ENCODE assay signal across 15 cellular contexts in the genomic region with DNA sequence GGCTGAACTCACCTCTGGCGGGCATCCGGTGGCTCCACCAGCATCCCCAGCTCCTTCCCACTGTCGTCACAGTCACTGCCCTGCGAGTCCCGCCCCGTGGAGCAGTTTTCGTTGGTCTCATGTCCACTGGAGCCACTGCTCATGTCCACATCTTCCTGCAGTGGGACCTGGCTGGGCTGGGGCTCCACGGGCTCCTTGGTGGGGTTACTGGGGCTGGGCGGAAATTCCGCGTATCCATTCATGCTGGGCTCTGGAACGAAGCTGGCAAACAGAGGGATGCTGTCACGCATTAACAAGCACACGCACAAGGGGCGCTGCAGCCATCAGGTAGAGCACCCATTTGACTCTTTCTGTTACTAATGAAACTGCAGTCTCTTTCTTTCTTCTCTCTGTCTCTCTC. TPM values are rescaled to one million over a fixed set of nuclear protein-coding genes. Genes with fewer than 3 reads are reported as not detected.
DNase-seq lines count a peak whose midpoint lies in the region; ATAC-seq and TF ChIP-seq lines count a peak whose summit lies in the region.
"Had no signal": no experiment of that assay in that cellular context is flagged by ENCODE, and none has a peak within 500 bp of the region (broad histone marks: within the 10 kb centered on the region; RNA-seq: fewer than 3 reads in every experiment).

No MANE protein-coding gene starts in this region.

- no peak overlapping the region for H4K91ac ChIP-seq in H9 (ENCODE audit: insufficient read length, low read depth, low read length)

- H3K9me3 ChIP-seq in H9 (ENCODE audit: control insufficient read depth, low read depth, low read length) (no peaks in the 10 kb centered on the region), mucosa of descending colon (no peaks in the 10 kb centered on the region)
- H3K9me3 ChIP-seq: gastrocnemius medialis, SK-N-SH had no signal

- H3K14ac ChIP-seq in H9 (ENCODE audit: insufficient read depth, low read length), result no peak overlapping the region

- H3T11ph ChIP-seq in H9 (ENCODE audit: low read length), result no peak overlapping the region

- DNase-seq in CD14-positive monocyte (ENCODE audit: low spot score) (peak; percentile 17), H9 (peak; percentile 68), chondrocyte (ENCODE audit: low spot score) (no peak), mucosa of descending colon (peak in 2 of 3 donors; percentile 29 to 45), glomerular visceral epithelial cell (ENCODE audit: extremely low spot score) (no peak), endothelial cell (ENCODE audit: low spot score) (no peak), AML-193 (lab: John Stamatoyannopoulos, UW) (no peak)
- DNase-seq: activated CD8-positive, alpha-beta memory T cell treated with anti-CD3 and anti-CD28 coated beads for 24 hours; activated effector memory CD4-positive, alpha-beta T cell treated with anti-CD3 and anti-CD28 coated beads, Interleukin-2, amount 50 U/mL, for 16 hours; gastrocnemius medialis; HCEC 1CT; naive thymus-derived CD8-positive, alpha-beta T cell; NCI-H2029 treated with DMSO at 0.1 percent for 48 hours; SK-N-SH; stimulated activated naive CD8-positive, alpha-beta T cell treated with anti-CD3 and anti-CD28 coated beads, Interleukin-15, Interleukin-2, amounts not matched to agents 100 U/mL and 50 U/mL, for 24 hours had no signal

- H2AK5ac ChIP-seq in H9 (ENCODE audit: insufficient read length, low read length), result no peak overlapping the region

- no peak overlapping the region for H3K27ac ChIP-seq in H9 (ENCODE audit: insufficient read length, low read depth, low read length)

- ATAC-seq in mucosa of descending colon, result no peak
- ATAC-seq: gastrocnemius medialis; naive thymus-derived CD8-positive, alpha-beta T cell; stimulated activated naive CD8-positive, alpha-beta T cell treated with anti-CD3 and anti-CD28 coated beads, Interleukin-15, Interleukin-2, amounts not matched to agents 100 U/mL and 50 U/mL, for 24 hours had no signal

- H4K5ac ChIP-seq in H9 (ENCODE audit: insufficient read length, low read depth, low read length), result no peak overlapping the region

- H3K36me3 ChIP-seq in mucosa of descending colon (ENCODE audit: low read depth), result peaks cover 5% of the 10 kb centered on the region

- H3K27me3 Mint-ChIP-seq in CD14-positive monocyte (ENCODE audit: low read depth in 3 of 3), result no peaks in the 10 kb centered on the region
- H3K27me3 Mint-ChIP-seq in H9 (ENCODE audit: low read depth), result no peaks in the 10 kb centered on the region; the same call in 1 of the 2 replicates
- H3K27me3 Mint-ChIP-seq in chondrocyte (ENCODE audit: low read depth), result no peaks in the 10 kb centered on the region
- no peaks in the 10 kb centered on the region for H3K27me3 Mint-ChIP-seq in endothelial cell (ENCODE audit: unreplicated experiment)
- H3K27me3 Mint-ChIP-seq: naive thymus-derived CD8-positive, alpha-beta T cell had no signal

- H3K4ac ChIP-seq in H9 (ENCODE audit: low read depth, low read length), result no peak overlapping the region

- H3K4me3 Mint-ChIP-seq in CD14-positive monocyte, result no peak overlapping the region
- no peak overlapping the region for H3K4me3 Mint-ChIP-seq in H9
- no peak overlapping the region for H3K4me3 Mint-ChIP-seq in chondrocyte (ENCODE audit: unreplicated experiment)
- no peak overlapping the region for H3K4me3 Mint-ChIP-seq in endothelial cell (ENCODE audit: unreplicated experiment)
- H3K4me3 Mint-ChIP-seq: naive thymus-derived CD8-positive, alpha-beta T cell had no signal

- H3K9ac ChIP-seq in H9 (ENCODE audit: extremely low read depth, insufficient read length, low read length), result no peak overlapping the region
- H3K9ac ChIP-seq: SK-N-SH had no signal

- WGBS in H9 (ENCODE audit: extremely low coverage, insufficient read length, low lambda C conversion rate), result no CpG with 5 or more reads among the region's 15 CpGs

- no peak overlapping the region for H2BK120ac ChIP-seq in H9 (ENCODE audit: low read depth, low read length, poor library complexity, severe bottlenecking)

- no peak overlapping the region for H3K4me3 ChIP-seq in mucosa of descending colon
- H3K4me3 ChIP-seq: gastrocnemius medialis had no signal

- no peaks in the 10 kb centered on the region for H3K79me2 ChIP-seq in H9 (ENCODE audit: insufficient read depth, low read length)

- no peaks in the 10 kb centered on the region for H3K23me2 ChIP-seq in H9 (ENCODE audit: insufficient read length, low read depth, low read length, poor library complexity, severe bottlenecking)

- H3K36me3 Mint-ChIP-seq in CD14-positive monocyte (peaks cover 48 to 57% of the 10 kb centered on the region in 2 donors), H9 (ENCODE audit: insufficient read depth in 1 of 3, low read depth in 3 of 3) (peaks cover 3 to 25% (median 24%) of the 10 kb centered on the region in 3 experiments; a peak in 5 of 7 replicates), chondrocyte (ENCODE audit: low read depth) (peaks cover 7% of the 10 kb centered on the region), endothelial cell (ENCODE audit: low read depth, unreplicated experiment) (peaks cover 4% of the 10 kb centered on the region)

- no peak overlapping the region for H2AFZ ChIP-seq in H9 (ENCODE audit: low read length)

- no peaks in the 10 kb centered on the region; the same call in 1 of the 2 replicates for H3K4me1 ChIP-seq in H9 (ENCODE audit: insufficient read depth, low read length)
- peaks cover 44% of the 10 kb centered on the region for H3K4me1 ChIP-seq in mucosa of descending colon (ENCODE audit: low read depth)

- H3K27me3 ChIP-seq in H9 (ENCODE audit: insufficient read depth, low read length), result no peaks in the 10 kb centered on the region
- H3K27me3 ChIP-seq: gastrocnemius medialis had no signal

- H3K18ac ChIP-seq in H9 (ENCODE audit: insufficient read length, low read depth, low read length), result no peak overlapping the region

- H3K9me3 Mint-ChIP-seq in CD14-positive monocyte (peaks cover 0 to 3% (median 0%) of the 10 kb centered on the region in 7 donors), H9 (no peaks in the 10 kb centered on the region), chondrocyte (ENCODE audit: low read depth) (no peaks in the 10 kb centered on the region), endothelial cell (ENCODE audit: unreplicated experiment) (no peaks in the 10 kb centered on the region)
- H3K9me3 Mint-ChIP-seq: naive thymus-derived CD8-positive, alpha-beta T cell had no signal

- intact Hi-C loops in CD14-positive monocyte (cut with micrococcal nuclease), result no loop called here
- intact Hi-C loops in mucosa of descending colon (cut with DNase I, micrococcal nuclease), result no loop called here

- no peak overlapping the region for H3K23ac ChIP-seq in H9 (ENCODE audit: insufficient read length, low read depth, low read length)

- peaks cover 18% of the 10 kb centered on the region for H3K4me1 Mint-ChIP-seq in CD14-positive monocyte
- peaks cover 6 to 9% of the 10 kb centered on the region in 2 experiments; a peak in 2 of 4 replicates for H3K4me1 Mint-ChIP-seq in H9
- no peaks in the 10 kb centered on the region for H3K4me1 Mint-ChIP-seq in chondrocyte (ENCODE audit: low read depth)
- peaks cover 5% of the 10 kb centered on the region for H3K4me1 Mint-ChIP-seq in endothelial cell (ENCODE audit: unreplicated experiment)

- no peaks in the 10 kb centered on the region for H3K79me1 ChIP-seq in H9 (ENCODE audit: insufficient read depth, low read depth, low read length, poor library complexity, severe bottlenecking)

- TF ChIP-seq CTCF in CD14-positive monocyte (IDR thresholded peaks at IDR 0.05), result no peak
- TF ChIP-seq CTCF in H9 (conservative IDR thresholded peaks at IDR 0.05), result peak; percentile 65
- TF ChIP-seq CTCF in chondrocyte (IDR thresholded peaks at IDR 0.05), result peak; percentile 29
- no peak for TF ChIP-seq CTCF in mucosa of descending colon (IDR thresholded peaks at IDR 0.05)
- TF ChIP-seq CTCF in endothelial cell (IDR thresholded peaks at IDR 0.05; ENCODE audit: unreplicated experiment), result no peak

- H2BK15ac ChIP-seq in H9 (ENCODE audit: low read depth, low read length), result no peak overlapping the region

- H3K27ac Mint-ChIP-seq in CD14-positive monocyte (peak overlapping the region in 2 of 7 donors; percentile 51 to 87), H9 (peak overlapping the region in 1 of 3 experiments; percentile 79; a peak in 2 of 7 replicates), chondrocyte (ENCODE audit: unreplicated experiment) (no peak overlapping the region), endothelial cell (ENCODE audit: unreplicated experiment) (no peak overlapping the region)

- H2BK12ac ChIP-seq in H9 (ENCODE audit: insufficient read length, low read depth, low read length), result no peak overlapping the region

- H2BK20ac ChIP-seq in H9 (ENCODE audit: low read depth, low read length, poor library complexity, severe bottlenecking), result no peak overlapping the region

- no peak overlapping the region for H3K56ac ChIP-seq in H9 (ENCODE audit: insufficient read length, low read depth, low read length)

- H4K8ac ChIP-seq in H9 (replicated peaks; ENCODE audit: insufficient read length, low read depth, low read length), result no peak overlapping the region

- no peaks in the 10 kb centered on the region for H4K20me1 ChIP-seq in H9 (ENCODE audit: control insufficient read depth, insufficient read depth, insufficient read length)

- H2BK5ac ChIP-seq in H9 (ENCODE audit: insufficient read length, low read length), result no peak overlapping the region

- no peak overlapping the region for H3K4me2 ChIP-seq in H9 (ENCODE audit: insufficient read depth, insufficient read length, low read length)
- H3K4me2 ChIP-seq: SK-N-SH had no signal

RNA-seq across cellular contexts. Expression of gene PER2, which starts 10.7 kb away (rescaled TPM):
- polyA plus RNA-seq in CD14-positive monocyte, result 1 to 10 TPM; 1.6 to 3.1 TPM
- total RNA-seq in H9 (2021) (12.1 and 12.9 TPM in 2 replicates), chondrocyte (2.7 to 3.3 TPM (median 2.9 TPM) in 3 replicates), mucosa of descending colon (10 to 100 TPM; 22.6 to 26.8 (median 22.6) TPM), endothelial cell (ENCODE audit: unreplicated experiment) (5.5 TPM)

RNA-seq across cellular contexts. Expression of gene HES6, which starts 37.9 kb away (rescaled TPM):
- 1 to 10 TPM; 2.1 to 4.0 TPM for polyA plus RNA-seq in CD14-positive monocyte
- 27.1 and 27.7 TPM in 2 replicates for total RNA-seq in H9 (2021)
- 16.2 to 33.3 TPM (median 16.5 TPM) in 3 replicates for total RNA-seq in chondrocyte
- total RNA-seq in mucosa of descending colon, result 10 to 100 TPM; 21.9 to 63.5 (median 25.7) TPM
- 5.0 TPM for total RNA-seq in endothelial cell (ENCODE audit: unreplicated experiment)

RNA-seq across cellular contexts. Expression of gene TRAF3IP1, which starts 42.6 kb away (rescaled TPM):
- 1 to 10 TPM; 1.5 TPM for polyA plus RNA-seq in CD14-positive monocyte
- total RNA-seq in H9 (2021), result 12.9 and 16.4 TPM in 2 replicates
- 15.1 to 21.1 TPM (median 15.8 TPM) in 3 replicates for total RNA-seq in chondrocyte
- total RNA-seq in mucosa of descending colon, result 10 to 100 TPM; 13.3 to 37.5 (median 16.3) TPM
- total RNA-seq in endothelial cell (ENCODE audit: unreplicated experiment), result 17.1 TPM

Comparison
In these comparisons a context has a peak if more than half of its experiments do, and no peak if none do; other contexts are left out.
1. DNase-seq: peak in CD14-positive monocyte (single experiment), H9 (single experiment) and mucosa of descending colon (2 of 3); none in chondrocyte (single experiment), glomerular visceral epithelial cell (single experiment), endothelial cell (single experiment) and AML-193 (0 of 2).
2. CTCF ChIP-seq: peak in H9 (single experiment) and chondrocyte (single experiment); none in CD14-positive monocyte (single experiment), mucosa of descending colon (single experiment) and endothelial cell (single experiment).